Comparison of ENCODE assay signal across 8 cellular contexts in the genomic region with DNA sequence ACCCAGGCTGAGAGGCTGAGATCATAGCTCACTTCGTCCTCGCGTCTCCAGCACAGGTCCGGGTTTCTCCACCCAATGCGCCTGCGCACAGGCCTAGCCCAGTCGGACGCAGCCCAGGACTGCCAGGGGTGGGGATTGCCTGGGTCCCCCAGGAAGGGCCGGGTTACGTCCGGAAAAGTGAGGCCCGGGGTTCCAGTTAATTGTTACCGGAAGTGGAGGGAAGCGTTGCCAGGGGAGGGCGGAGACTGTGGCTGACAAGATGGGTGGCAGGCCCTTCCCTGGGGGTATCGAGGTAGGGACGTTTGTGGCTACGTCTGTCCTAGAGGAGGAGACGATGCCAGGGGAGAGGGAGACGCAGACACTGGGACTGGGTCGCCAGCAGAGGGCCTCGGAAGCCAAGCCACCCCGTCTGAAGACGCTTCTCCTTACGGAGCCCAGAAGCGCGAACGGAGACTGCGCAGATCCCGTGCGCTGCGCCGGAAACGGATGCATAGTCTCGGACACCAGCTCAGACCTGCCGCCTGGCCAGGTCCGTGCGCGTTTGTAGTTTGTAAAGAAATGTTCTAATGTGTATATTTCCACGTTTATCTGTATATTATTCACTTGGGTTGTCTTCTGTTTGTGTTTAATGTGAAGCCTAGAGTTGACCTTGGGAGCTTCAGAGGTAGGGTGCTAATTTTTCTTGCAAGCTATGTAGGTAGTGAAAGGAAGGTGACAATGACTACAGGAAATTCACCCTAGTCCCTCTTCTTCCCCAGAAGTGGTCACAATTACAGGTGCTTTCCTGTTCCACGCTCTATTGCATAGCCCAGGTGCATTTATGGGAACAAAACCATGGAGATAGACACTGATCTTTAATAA. TPM values are rescaled to one million over a fixed set of nuclear protein-coding genes. Genes with fewer than 3 reads are reported as not detected.
DNase-seq lines count a peak whose midpoint lies in the region; FAIRE-seq and TF ChIP-seq lines count a peak whose summit lies in the region.

No MANE protein-coding gene starts in this region.

- peak; percentile 94 for FAIRE-seq in G401.6 (lab: Jason Lieb, UNC)

- peak overlapping the region; percentile 96 for H3K4me2 ChIP-seq in MM.1S (ENCODE audit: low read depth, low read length)

- H3K36me3 Mint-ChIP-seq in activated naive CD4-positive, alpha-beta T cell treated with anti-CD3 and anti-CD28 coated beads for 36 hours (ENCODE audit: low read depth), result peaks cover 19% of the 10 kb centered on the region

- peaks cover 42% of the 10 kb centered on the region for H3K79me2 ChIP-seq in MM.1S (ENCODE audit: low read length)

- no peaks in the 10 kb centered on the region for H3K9me2 ChIP-seq in MM.1S (replicated peaks; ENCODE audit: insufficient read depth, low read length)

- H2AFZ ChIP-seq in MM.1S (ENCODE audit: low read length), result peak overlapping the region; percentile 36

- H4K20me1 ChIP-seq in MM.1S (ENCODE audit: insufficient read depth, low read length), result no peaks in the 10 kb centered on the region

- in situ Hi-C loops in HAP-1 (cut with MboI; ENCODE audit: low sequenced_read_pairs), result loop anchor here (10.0 kb wide), 1 partner anchor 575 kb away; the partner anchor contains the start of gene MTFR1L

- intact Hi-C loops in activated naive CD4-positive, alpha-beta T cell treated with anti-CD3 and anti-CD28 coated beads for 36 hours (cut with micrococcal nuclease), result loop anchor here (1.0 to 10.0 kb wide), 7 partner anchors 7 to 1065 kb away; partner anchors contain the start of genes MTFR1L, PAFAH2, RSRP1 and SYF2

- H3K9me3 ChIP-seq in HAP-1 (no peaks in the 10 kb centered on the region), MM.1S (replicated peaks; ENCODE audit: insufficient read depth, low read length) (no peaks in the 10 kb centered on the region), SJSA1 (replicated peaks) (no peaks in the 10 kb centered on the region)

- peaks cover 61% of the 10 kb centered on the region for H3F3A ChIP-seq in MM.1S (ENCODE audit: insufficient read depth, low read length)

- H3K36me3 ChIP-seq in HAP-1 (replicated peaks), result peaks cover 36% of the 10 kb centered on the region
- H3K36me3 ChIP-seq in MM.1S (replicated peaks; ENCODE audit: insufficient read depth, low read length), result peaks cover 24% of the 10 kb centered on the region
- peaks cover 61% of the 10 kb centered on the region for H3K36me3 ChIP-seq in SJSA1

- H3K27ac Mint-ChIP-seq in activated naive CD4-positive, alpha-beta T cell treated with anti-CD3 and anti-CD28 coated beads for 36 hours, result peak overlapping the region; percentile 99

- no peaks in the 10 kb centered on the region for H3K27me3 Mint-ChIP-seq in activated naive CD4-positive, alpha-beta T cell treated with anti-CD3 and anti-CD28 coated beads for 36 hours (ENCODE audit: low read depth)

- H3K4me1 Mint-ChIP-seq in activated naive CD4-positive, alpha-beta T cell treated with anti-CD3 and anti-CD28 coated beads for 36 hours (ENCODE audit: low read depth), result peaks cover 48% of the 10 kb centered on the region

- peak; percentile 59 for TF ChIP-seq CTCF in MM.1S (IDR thresholded peaks at IDR 0.05; ENCODE audit: low read length)

- peak overlapping the region; percentile 91 for H3K4me3 Mint-ChIP-seq in activated naive CD4-positive, alpha-beta T cell treated with anti-CD3 and anti-CD28 coated beads for 36 hours

- peak overlapping the region; percentile 89 for H3K27ac ChIP-seq in MM.1S (ENCODE audit: low read length)
- H3K27ac ChIP-seq in SJSA1, result peak overlapping the region; percentile 37
- peak overlapping the region; percentile 77 for H3K27ac ChIP-seq in temporal lobe (ENCODE audit: low read depth, low read length)

- no peaks in the 10 kb centered on the region for H3K9me3 Mint-ChIP-seq in activated naive CD4-positive, alpha-beta T cell treated with anti-CD3 and anti-CD28 coated beads for 36 hours

- CTCF ChIA-PET in activated naive CD4-positive, alpha-beta T cell treated with anti-CD3 and anti-CD28 coated beads for 36 hours (lab: Charles Lee), result interaction anchor here (0.5 to 1.0 kb wide), 5 partner anchors 9 to 629 kb away, joined by 3 to 6 read pairs (median 3); no protein-coding TSS in a partner anchor

- peak overlapping the region; percentile 70 for H3K9ac ChIP-seq in MM.1S (ENCODE audit: low read length)

- H3K4me3 ChIP-seq in HAP-1 (peak overlapping the region; percentile 36), MM.1S (ENCODE audit: low read length) (peak overlapping the region; percentile 59), SJSA1 (peak overlapping the region; percentile 27)

- DNase-seq in HAP-1 (ENCODE audit: low spot score in 2 of 2) (peak; percentile 89 to 92), MM.1S (peak; percentile 96), SJSA1 (ENCODE audit: low read depth in 1 of 2, low spot score in 2 of 2) (peak; percentile 88 to 89), globus pallidus (ENCODE audit: low spot score) (peak; percentile 82), occipital lobe (lab: John Stamatoyannopoulos, UW) (peak; percentile 83)
- peak; percentile 96 for DNase-seq in activated naive CD4-positive, alpha-beta T cell treated with anti-CD3 and anti-CD28 coated beads for 36 hours

- H3K4me1 ChIP-seq in HAP-1, result peaks cover 5% of the 10 kb centered on the region; the same call in 1 of the 2 replicates
- peaks cover 44% of the 10 kb centered on the region for H3K4me1 ChIP-seq in MM.1S (ENCODE audit: low read length)
- H3K4me1 ChIP-seq in SJSA1 (replicated peaks), result peaks cover 14% of the 10 kb centered on the region

- H3K27me3 ChIP-seq in HAP-1 (ENCODE audit: low read depth) (no peaks in the 10 kb centered on the region), MM.1S (replicated peaks; ENCODE audit: insufficient read depth, low read length) (no peaks in the 10 kb centered on the region), SJSA1 (replicated peaks) (no peaks in the 10 kb centered on the region)

RNA-seq across cellular contexts. Expression of gene RSRP1, which starts 7.3 kb away (rescaled TPM):
- total RNA-seq in SJSA1 (2014; rRNA removed; shearing (Covaris generic)), result 34.5 and 39.0 TPM in 2 replicates
- total RNA-seq in activated naive CD4-positive, alpha-beta T cell treated with anti-CD3 and anti-CD28 coated beads for 36 hours, result 100 to 1,000 TPM; 101 to 110 TPM
- total RNA-seq in occipital lobe (62.2 TPM), temporal lobe (58.0 TPM)

RNA-seq across cellular contexts. Expression of gene SYF2, which starts 7.6 kb away (rescaled TPM):
- total RNA-seq in SJSA1 (2014; rRNA removed; shearing (Covaris generic)), result 34.0 and 49.7 TPM in 2 replicates
- total RNA-seq in activated naive CD4-positive, alpha-beta T cell treated with anti-CD3 and anti-CD28 coated beads for 36 hours, result 10 to 100 TPM; 39.7 to 46.8 TPM
- total RNA-seq in occipital lobe (33.4 TPM), temporal lobe (27.8 TPM)

RNA-seq across cellular contexts. Expression of gene RHD, which starts 32.4 kb away (rescaled TPM):
- not detected in 2 replicates for total RNA-seq in SJSA1 (2014; rRNA removed; shearing (Covaris generic))
- total RNA-seq in activated naive CD4-positive, alpha-beta T cell treated with anti-CD3 and anti-CD28 coated beads for 36 hours, result not detected
- total RNA-seq in occipital lobe (0.16 TPM), temporal lobe (0.25 TPM)

Comparison
In these comparisons a context has a peak if more than half of its experiments do, and no peak if none do; other contexts are left out.
1. Peak in every context shown above with its lines: DNase-seq, H3K4me3 ChIP-seq and H3K27ac ChIP-seq.
2. H3K27ac ChIP-seq: peak in every context shown above with its lines; median percentile 89 in MM.1S; 77 in temporal lobe; 37 in SJSA1.